ENCODE assay signal across 9 cellular contexts in the genomic region with DNA sequence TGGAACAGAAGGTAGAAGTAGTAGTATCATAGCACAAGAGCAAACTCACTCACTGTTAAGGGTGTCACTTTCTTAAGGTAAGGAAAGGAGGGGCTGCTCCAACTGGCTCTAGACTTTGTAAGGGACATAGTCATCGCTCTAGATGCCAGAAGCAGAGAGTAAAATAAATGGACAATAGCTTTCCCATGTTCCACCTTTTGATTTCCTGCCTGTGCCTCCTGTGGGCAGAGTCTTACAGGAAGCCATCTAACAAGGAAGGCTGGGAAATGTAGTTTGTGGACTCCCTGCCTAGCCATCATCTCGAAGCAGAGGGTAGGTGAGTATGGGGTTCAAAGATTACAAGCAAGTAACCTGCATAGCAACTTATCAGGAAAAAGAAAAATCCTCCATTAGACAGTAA. TPM values are rescaled to one million over a fixed set of nuclear protein-coding genes. Genes with fewer than 3 reads are reported as not detected.
DNase-seq lines count a peak whose midpoint lies in the region; ATAC-seq and TF ChIP-seq lines count a peak whose summit lies in the region.
"Had no signal": no experiment of that assay in that cellular context is flagged by ENCODE, and none has a peak within 500 bp of the region (broad histone marks: within the 10 kb centered on the region; RNA-seq: fewer than 3 reads in every experiment).

No MANE protein-coding gene starts in this region.

- POLR2A ChIA-PET in HEK293T (lab: Yijun Ruan, JAX), result no interaction called here

- H3K4me1 ChIP-seq in SJCRH30, result peaks cover 10% of the 10 kb centered on the region; the same call in 1 of the 2 replicates

- H3K4me3 ChIP-seq in SJCRH30, result peak overlapping the region; percentile 25
- H3K4me3 ChIP-seq: MG63 had no signal

- ATAC-seq in GM18873 (IDR thresholded peaks at IDR 0.05; ENCODE audit: low FRiP score, unreplicated experiment) (no peak), GM19035 (IDR thresholded peaks at IDR 0.05; ENCODE audit: unreplicated experiment) (no peak)

- CTCF ChIA-PET in HEK293T (lab: Yijun Ruan, JAX), result no interaction called here

- no peaks in the 10 kb centered on the region for H3K27me3 ChIP-seq in SJCRH30
- H3K27me3 ChIP-seq: MG63 had no signal

- no peaks in the 10 kb centered on the region for H3K9me3 ChIP-seq in SJCRH30 (replicated peaks)
- H3K9me3 ChIP-seq: MG63 had no signal

- no peak overlapping the region for H3K27ac ChIP-seq in SJCRH30

- DNase-seq in COLO829 (ENCODE audit: low spot score) (peak; percentile 39), HEK293T (ENCODE audit: extremely low spot score) (peak; percentile 30), SJCRH30 (peak; percentile 24 to 63), iPS-NIHi7 (ENCODE audit: extremely low spot score) (peak; percentile 22), GM19240 (ENCODE audit: insufficient read length, low spot score) (no peak), NCI-H1048 (lab: John Stamatoyannopoulos, UW) (no peak)
- DNase-seq: MG63 had no signal

- H3K36me3 ChIP-seq in SJCRH30, result peaks cover 2% of the 10 kb centered on the region

TF ChIP-seq in HEK293T, 16 proteins besides CTCF, POLR2A, EP300 and RAD21:
- TF ChIP-seq TARDBP (IDR thresholded peaks at IDR 0.05) (no peak), FOXK2 (IDR thresholded peaks at IDR 0.05) (no peak), ELF4 (IDR thresholded peaks at IDR 0.05) (no peak), SUZ12 (IDR thresholded peaks at IDR 0.05) (no peak), L3MBTL2 (conservative IDR thresholded peaks at IDR 0.05) (no peak), CTBP1 (IDR thresholded peaks at IDR 0.05; ENCODE audit: borderline replicate concordance) (no peak), FOXA1 (IDR thresholded peaks at IDR 0.05) (no peak), SP1 (IDR thresholded peaks at IDR 0.05) (no peak), ARNT (IDR thresholded peaks at IDR 0.05) (no peak), ZNF384 (IDR thresholded peaks at IDR 0.05) (no peak), LEF1 (IDR thresholded peaks at IDR 0.05; ENCODE audit: borderline replicate concordance) (no peak)
- TF ChIP-seq, protein P1, sequence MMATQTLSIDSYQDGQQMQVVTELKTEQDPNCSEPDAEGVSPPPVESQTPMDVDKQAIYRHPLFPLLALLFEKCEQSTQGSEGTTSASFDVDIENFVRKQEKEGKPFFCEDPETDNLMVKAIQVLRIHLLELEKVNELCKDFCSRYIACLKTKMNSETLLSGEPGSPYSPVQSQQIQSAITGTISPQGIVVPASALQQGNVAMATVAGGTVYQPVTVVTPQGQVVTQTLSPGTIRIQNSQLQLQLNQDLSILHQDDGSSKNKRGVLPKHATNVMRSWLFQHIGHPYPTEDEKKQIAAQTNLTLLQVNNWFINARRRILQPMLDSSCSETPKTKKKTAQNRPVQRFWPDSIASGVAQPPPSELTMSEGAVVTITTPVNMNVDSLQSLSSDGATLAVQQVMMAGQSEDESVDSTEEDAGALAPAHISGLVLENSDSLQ (IDR thresholded peaks at IDR 0.05), result no peak

RNA-seq across cellular contexts. Expression of gene METTL14, which starts 1.7 kb away (rescaled TPM):
- total RNA-seq in SJCRH30 (2014; rRNA removed; shearing (Covaris generic)), result 37.4 and 39.5 TPM in 2 replicates

Comparison
In these comparisons a context has a peak if more than half of its experiments do, and no peak if none do; other contexts are left out.
1. DNase-seq: peak in COLO829 (single experiment), HEK293T (single experiment), SJCRH30 (2 of 2) and iPS-NIHi7 (single experiment); none in GM19240 (single experiment) and NCI-H1048 (single experiment).